Comparison of ENCODE assay signal across 10 cellular contexts in the genomic region with DNA sequence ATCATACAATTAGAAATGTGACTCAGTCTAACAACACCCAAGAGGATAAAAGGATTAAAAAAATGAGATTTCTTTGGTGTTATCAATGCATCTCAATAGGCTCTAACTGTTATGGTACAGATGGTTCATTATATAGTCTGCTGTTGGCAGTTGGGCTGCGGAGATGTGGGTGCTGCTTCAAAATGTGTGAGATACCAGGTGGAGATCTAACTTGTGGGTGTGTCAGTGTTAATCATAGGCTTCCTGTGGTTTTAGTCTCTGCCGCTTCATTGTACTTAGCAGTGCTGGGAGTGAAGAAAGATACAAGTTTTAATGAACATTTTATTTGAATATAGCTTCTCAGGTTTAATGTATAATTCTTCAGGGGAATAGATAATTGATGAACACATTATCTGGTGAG.
DNase-seq lines count a peak whose midpoint lies in the region; TF ChIP-seq lines count a peak whose summit lies in the region.
"Had no signal": no experiment of that assay in that cellular context is flagged by ENCODE, and none has a peak within 500 bp of the region (broad histone marks: within the 10 kb centered on the region; RNA-seq: fewer than 3 reads in every experiment).

No MANE protein-coding gene starts in this region.

- H3K36me3 ChIP-seq in kidney epithelial cell (ENCODE audit: control insufficient read depth, insufficient read depth, low read length) (no peaks in the 10 kb centered on the region), thymus (ENCODE audit: control insufficient read depth, insufficient read depth) (no peaks in the 10 kb centered on the region)

- H3K36me3 Mint-ChIP-seq in activated naive CD4-positive, alpha-beta T cell treated with anti-CD3 and anti-CD28 coated beads for 36 hours (ENCODE audit: low read depth) = peaks cover 27% of the 10 kb centered on the region

- intact Hi-C loops in activated naive CD4-positive, alpha-beta T cell treated with anti-CD3 and anti-CD28 coated beads for 36 hours (cut with micrococcal nuclease) = no loop called here

- peaks cover 37% of the 10 kb centered on the region for H3K4me1 Mint-ChIP-seq in activated naive CD4-positive, alpha-beta T cell treated with anti-CD3 and anti-CD28 coated beads for 36 hours (ENCODE audit: low read depth)

- H3K9me3 ChIP-seq in thymus (ENCODE audit: control insufficient read depth) = no peaks in the 10 kb centered on the region

- peak; percentile 56 for DNase-seq in activated naive CD4-positive, alpha-beta T cell treated with anti-CD3 and anti-CD28 coated beads for 36 hours
- DNase-seq in activated naive CD4-positive, alpha-beta T cell treated with Interleukin-2 at 50 U/mL for 16 hours = no peak
- DNase-seq in activated CD8-positive, alpha-beta memory T cell treated with anti-CD3 and anti-CD28 coated beads, Interleukin-2, amount 50 U/mL, for 4 hours = peak; percentile 32
- DNase-seq in kidney epithelial cell (ENCODE audit: low read depth) (peak; percentile 18), AG08395 (ENCODE audit: low spot score) (no peak), NCI-H526 (lab: John Stamatoyannopoulos, UW) (no peak), NCI-H2227 treated with DMSO at 0.1 percent for 48 hours (lab: John Stamatoyannopoulos, UW) (no peak)
- DNase-seq: T1000 had no signal

- no peak for TF ChIP-seq CTCF in kidney epithelial cell (IDR thresholded peaks at IDR 0.05; ENCODE audit: insufficient read depth, low read length, poor library complexity, severe bottlenecking)

- peaks cover 23% of the 10 kb centered on the region for H3K4me1 ChIP-seq in thymus (ENCODE audit: control insufficient read depth, insufficient read depth, low read length)

- H3K27ac ChIP-seq in thymus (ENCODE audit: low read depth) = peak overlapping the region; percentile 33
- H3K27ac ChIP-seq: coronary artery had no signal

- WGBS in thymus = 6% methylated on average over 2 of the region's 2 CpGs

- H3K27ac Mint-ChIP-seq in activated naive CD4-positive, alpha-beta T cell treated with anti-CD3 and anti-CD28 coated beads for 36 hours = peak overlapping the region; percentile 25

- H3K27me3 ChIP-seq in kidney epithelial cell (ENCODE audit: control insufficient read depth, insufficient read depth, low read length) = no peaks in the 10 kb centered on the region
- no peaks in the 10 kb centered on the region for H3K27me3 ChIP-seq in thymus (ENCODE audit: control insufficient read depth, insufficient read depth)

- no peaks in the 10 kb centered on the region for H3K9me3 Mint-ChIP-seq in activated naive CD4-positive, alpha-beta T cell treated with anti-CD3 and anti-CD28 coated beads for 36 hours

- H3K27me3 Mint-ChIP-seq in activated naive CD4-positive, alpha-beta T cell treated with anti-CD3 and anti-CD28 coated beads for 36 hours (ENCODE audit: low read depth) = no peaks in the 10 kb centered on the region

- H3K4me3 Mint-ChIP-seq in activated naive CD4-positive, alpha-beta T cell treated with anti-CD3 and anti-CD28 coated beads for 36 hours = peak overlapping the region; percentile 8

- CTCF ChIA-PET in activated naive CD4-positive, alpha-beta T cell treated with anti-CD3 and anti-CD28 coated beads for 36 hours (lab: Charles Lee) = no interaction called here

- H3K4me3 ChIP-seq in kidney epithelial cell (ENCODE audit: low read depth, low read length) (no peak overlapping the region), thymus (ENCODE audit: low read length) (peak overlapping the region; percentile 41)
- H3K4me3 ChIP-seq: coronary artery had no signal

Comparison
In these comparisons a context has a peak if more than half of its experiments do, and no peak if none do; other contexts are left out.
1. DNase-seq: peak in activated naive CD4-positive, alpha-beta T cell treated with anti-CD3 and anti-CD28 coated beads for 36 hours (single experiment), activated CD8-positive, alpha-beta memory T cell treated with anti-CD3 and anti-CD28 coated beads, Interleukin-2, amount 50 U/mL, for 4 hours (single experiment) and kidney epithelial cell (single experiment); none in activated naive CD4-positive, alpha-beta T cell treated with Interleukin-2 at 50 U/mL for 16 hours (single experiment), AG08395 (single experiment), NCI-H526 (0 of 2) and NCI-H2227 treated with DMSO at 0.1 percent for 48 hours (single experiment).